2 cellular contexts compared by ENCODE assay signal in the genomic region with DNA sequence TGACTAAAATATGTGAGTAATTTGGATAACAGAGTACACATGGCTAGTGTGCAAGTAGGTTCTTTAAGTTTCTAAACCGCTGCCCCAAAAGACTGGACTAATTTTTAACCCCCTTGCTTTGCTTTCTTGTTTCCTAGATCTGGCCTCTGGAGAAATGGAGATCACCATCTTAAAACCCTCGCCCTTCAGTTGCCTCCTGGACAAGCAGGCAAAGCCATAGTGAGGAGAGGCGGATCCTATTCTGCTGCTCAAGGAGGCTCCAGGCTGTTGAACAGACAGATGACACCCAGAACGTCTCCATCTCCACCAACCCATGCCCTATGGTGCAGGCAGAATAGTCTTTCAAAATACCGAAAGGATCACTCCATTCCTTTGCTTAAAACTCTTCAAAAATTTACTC.
A peak's percentile ranks its signal among the peaks of the same experiment; 100 is the strongest.
TF ChIP-seq lines count a peak whose summit lies in the region.

No MANE protein-coding gene starts in this region.

TF ChIP-seq in A549, 52 proteins besides CTCF, POLR2A, EP300 and RAD21 (continued from another document):
- TF ChIP-seq EHMT2 (IDR thresholded peaks at IDR 0.05; ENCODE audit: low read depth) = no peak
- TF ChIP-seq KDM5A (IDR thresholded peaks at IDR 0.05) = no peak
- TF ChIP-seq, protein P1, sequence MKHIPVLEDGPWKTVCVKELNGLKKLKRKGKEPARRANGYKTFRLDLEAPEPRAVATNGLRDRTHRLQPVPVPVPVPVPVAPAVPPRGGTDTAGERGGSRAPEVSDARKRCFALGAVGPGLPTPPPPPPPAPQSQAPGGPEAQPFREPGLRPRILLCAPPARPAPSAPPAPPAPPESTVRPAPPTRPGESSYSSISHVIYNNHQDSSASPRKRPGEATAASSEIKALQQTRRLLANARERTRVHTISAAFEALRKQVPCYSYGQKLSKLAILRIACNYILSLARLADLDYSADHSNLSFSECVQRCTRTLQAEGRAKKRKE (CRISPR knock-in tag; IDR thresholded peaks at IDR 0.05; ENCODE audit: low read depth) = peak; percentile 66; the same call in 1 of the 2 replicates
- TF ChIP-seq JUNB (IDR thresholded peaks at IDR 0.05) = no peak

TF ChIP-seq in WTC11, 78 proteins besides CTCF, POLR2A, EP300 and RAD21 (continued from another document):
- TF ChIP-seq, protein P2, sequence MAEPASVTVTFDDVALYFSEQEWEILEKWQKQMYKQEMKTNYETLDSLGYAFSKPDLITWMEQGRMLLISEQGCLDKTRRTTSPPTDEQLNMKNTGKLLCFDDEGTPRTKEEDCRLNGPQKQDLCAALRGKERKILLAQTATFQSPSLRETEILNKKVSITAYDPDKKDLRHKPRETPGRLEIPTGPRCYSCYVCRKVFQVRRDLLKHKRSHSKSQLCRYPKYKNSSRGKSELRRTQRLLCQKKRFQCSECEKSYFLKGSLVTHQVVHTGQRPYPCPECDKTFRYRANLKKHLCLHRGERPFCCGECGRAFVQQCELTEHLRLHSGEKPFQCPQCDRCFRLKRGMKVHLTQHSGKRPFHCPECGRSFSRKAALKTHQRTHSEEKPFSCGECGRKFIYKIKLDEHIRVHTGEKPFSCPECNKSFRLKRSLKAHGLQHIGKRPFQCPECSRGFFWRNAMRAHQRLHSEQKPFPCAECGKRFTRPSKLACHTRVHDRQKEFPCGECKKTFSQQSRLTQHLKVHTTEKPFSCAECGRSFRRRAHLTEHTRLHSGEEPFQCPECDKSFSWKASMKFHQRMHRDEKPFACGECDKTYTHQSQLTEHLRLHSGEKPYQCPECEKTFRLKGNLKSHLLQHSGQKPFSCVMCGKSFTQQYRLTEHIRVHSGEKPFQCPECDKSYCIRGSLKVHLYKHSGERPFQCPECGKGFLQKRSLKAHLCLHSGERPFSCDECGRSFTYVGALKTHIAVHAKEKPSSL (CRISPR knock-in tag; conservative IDR thresholded peaks at IDR 0.05) = no peak
- TF ChIP-seq, protein P3, sequence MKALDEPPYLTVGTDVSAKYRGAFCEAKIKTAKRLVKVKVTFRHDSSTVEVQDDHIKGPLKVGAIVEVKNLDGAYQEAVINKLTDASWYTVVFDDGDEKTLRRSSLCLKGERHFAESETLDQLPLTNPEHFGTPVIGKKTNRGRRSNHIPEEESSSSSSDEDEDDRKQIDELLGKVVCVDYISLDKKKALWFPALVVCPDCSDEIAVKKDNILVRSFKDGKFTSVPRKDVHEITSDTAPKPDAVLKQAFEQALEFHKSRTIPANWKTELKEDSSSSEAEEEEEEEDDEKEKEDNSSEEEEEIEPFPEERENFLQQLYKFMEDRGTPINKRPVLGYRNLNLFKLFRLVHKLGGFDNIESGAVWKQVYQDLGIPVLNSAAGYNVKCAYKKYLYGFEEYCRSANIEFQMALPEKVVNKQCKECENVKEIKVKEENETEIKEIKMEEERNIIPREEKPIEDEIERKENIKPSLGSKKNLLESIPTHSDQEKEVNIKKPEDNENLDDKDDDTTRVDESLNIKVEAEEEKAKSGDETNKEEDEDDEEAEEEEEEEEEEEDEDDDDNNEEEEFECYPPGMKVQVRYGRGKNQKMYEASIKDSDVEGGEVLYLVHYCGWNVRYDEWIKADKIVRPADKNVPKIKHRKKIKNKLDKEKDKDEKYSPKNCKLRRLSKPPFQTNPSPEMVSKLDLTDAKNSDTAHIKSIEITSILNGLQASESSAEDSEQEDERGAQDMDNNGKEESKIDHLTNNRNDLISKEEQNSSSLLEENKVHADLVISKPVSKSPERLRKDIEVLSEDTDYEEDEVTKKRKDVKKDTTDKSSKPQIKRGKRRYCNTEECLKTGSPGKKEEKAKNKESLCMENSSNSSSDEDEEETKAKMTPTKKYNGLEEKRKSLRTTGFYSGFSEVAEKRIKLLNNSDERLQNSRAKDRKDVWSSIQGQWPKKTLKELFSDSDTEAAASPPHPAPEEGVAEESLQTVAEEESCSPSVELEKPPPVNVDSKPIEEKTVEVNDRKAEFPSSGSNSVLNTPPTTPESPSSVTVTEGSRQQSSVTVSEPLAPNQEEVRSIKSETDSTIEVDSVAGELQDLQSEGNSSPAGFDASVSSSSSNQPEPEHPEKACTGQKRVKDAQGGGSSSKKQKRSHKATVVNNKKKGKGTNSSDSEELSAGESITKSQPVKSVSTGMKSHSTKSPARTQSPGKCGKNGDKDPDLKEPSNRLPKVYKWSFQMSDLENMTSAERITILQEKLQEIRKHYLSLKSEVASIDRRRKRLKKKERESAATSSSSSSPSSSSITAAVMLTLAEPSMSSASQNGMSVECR (CRISPR knock-in tag; IDR thresholded peaks at IDR 0.05; ENCODE audit: borderline replicate concordance) = no peak
- TF ChIP-seq TEAD1 (CRISPR knock-in tag; IDR thresholded peaks at IDR 0.05) (no peak), NR1H2 (CRISPR knock-in tag; IDR thresholded peaks at IDR 0.05) (no peak), ESRRA (CRISPR knock-in tag; IDR thresholded peaks at IDR 0.05; ENCODE audit: borderline replicate concordance) (no peak), ETV6 (CRISPR knock-in tag; IDR thresholded peaks at IDR 0.05) (no peak), OVOL2 (CRISPR knock-in tag; IDR thresholded peaks at IDR 0.05; ENCODE audit: borderline replicate concordance) (no peak), SP1 (CRISPR knock-in tag; conservative IDR thresholded peaks at IDR 0.05) (no peak)
- TF ChIP-seq, protein P4, sequence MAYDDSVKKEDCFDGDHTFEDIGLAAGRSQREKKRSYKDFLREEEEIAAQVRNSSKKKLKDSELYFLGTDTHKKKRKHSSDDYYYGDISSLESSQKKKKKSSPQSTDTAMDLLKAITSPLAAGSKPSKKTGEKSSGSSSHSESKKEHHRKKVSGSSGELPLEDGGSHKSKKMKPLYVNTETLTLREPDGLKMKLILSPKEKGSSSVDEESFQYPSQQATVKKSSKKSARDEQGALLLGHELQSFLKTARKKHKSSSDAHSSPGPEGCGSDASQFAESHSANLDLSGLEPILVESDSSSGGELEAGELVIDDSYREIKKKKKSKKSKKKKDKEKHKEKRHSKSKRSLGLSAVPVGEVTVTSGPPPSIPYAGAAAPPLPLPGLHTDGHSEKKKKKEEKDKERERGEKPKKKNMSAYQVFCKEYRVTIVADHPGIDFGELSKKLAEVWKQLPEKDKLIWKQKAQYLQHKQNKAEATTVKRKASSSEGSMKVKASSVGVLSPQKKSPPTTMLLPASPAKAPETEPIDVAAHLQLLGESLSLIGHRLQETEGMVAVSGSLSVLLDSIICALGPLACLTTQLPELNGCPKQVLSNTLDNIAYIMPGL (CRISPR knock-in tag; IDR thresholded peaks at IDR 0.05) = no peak
- TF ChIP-seq, protein P5, sequence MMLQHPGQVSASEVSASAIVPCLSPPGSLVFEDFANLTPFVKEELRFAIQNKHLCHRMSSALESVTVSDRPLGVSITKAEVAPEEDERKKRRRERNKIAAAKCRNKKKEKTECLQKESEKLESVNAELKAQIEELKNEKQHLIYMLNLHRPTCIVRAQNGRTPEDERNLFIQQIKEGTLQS (CRISPR knock-in tag; conservative IDR thresholded peaks at IDR 0.05) = no peak
TF ChIP-seq in WTC11: peak in this region for 0.
